In the genomic region with DNA sequence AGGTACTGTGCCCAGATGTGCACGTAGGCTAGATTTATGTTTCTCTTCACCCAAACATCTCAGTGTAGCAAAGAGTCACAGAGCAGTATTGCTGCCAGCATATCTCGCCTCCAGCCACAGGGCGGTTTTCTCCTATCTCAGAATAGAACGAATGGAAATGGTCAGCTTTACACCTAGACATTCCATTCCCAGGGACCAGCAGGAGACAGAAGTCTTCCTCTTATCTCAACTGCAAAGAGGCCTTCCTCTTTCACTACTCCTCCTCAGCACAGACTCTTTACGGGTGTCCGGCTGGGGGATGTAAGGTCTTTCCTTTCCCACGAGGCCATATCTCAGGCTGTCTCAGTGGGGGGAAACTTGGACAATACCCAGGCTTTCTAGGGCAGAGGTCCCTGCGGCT, we compare ENCODE assay signal across 8 cellular contexts. TPM values are rescaled to one million over a fixed set of nuclear protein-coding genes. Genes with fewer than 3 reads are reported as not detected.
DNase-seq lines count a peak whose midpoint lies in the region; ATAC-seq, FAIRE-seq and TF ChIP-seq lines count a peak whose summit lies in the region.
"Not testable (repeated sequence)": the region's sequence is repeated elsewhere in the genome, so short reads cannot be mapped to it uniquely, and the experiment has no call there.

No MANE protein-coding gene starts in this region.

- not testable (repeated sequence) for H3K23ac ChIP-seq in mesenchymal stem cell (ENCODE audit: low read length in 2 of 2)

- not testable (repeated sequence) for H3K9me2 ChIP-seq in OCI-LY1 (ENCODE audit: low read depth, low read length)

- POLR2A ChIA-PET in activated CD4-positive, alpha-beta T cell treated with anti-CD3 and anti-CD28 coated beads, Interleukin-2, amount 10 ng/mL, durations not matched to agents 7 days and 5 days (lab: Charles Lee); K562 (lab: Yijun Ruan, JAX): not testable (repeated sequence)

- H3K9me1 ChIP-seq in K562 (ENCODE audit: control insufficient read depth, insufficient read depth, low read length) = not testable (repeated sequence)

- not testable (repeated sequence) for TF ChIP-seq POLR2A in K562 (conservative IDR thresholded peaks at IDR 0.05); prostate gland (IDR thresholded peaks at IDR 0.05); upper lobe of left lung (IDR thresholded peaks at IDR 0.05)

- not testable (repeated sequence) for H3K18ac ChIP-seq in mesenchymal stem cell (ENCODE audit: low read depth in 1 of 2, low read length in 2 of 2)

- TSS peak; percentile 63 for BruUV-seq in K562 (replicated peaks; lab: Mats Ljungman, UMichigan)

- peaks cover 45% of the 10 kb centered on the region for H3K36me3 Mint-ChIP-seq in activated CD4-positive, alpha-beta T cell treated with anti-CD3 and anti-CD28 coated beads, Interleukin-2, amount 10 ng/mL, durations not matched to agents 7 days and 5 days (ENCODE audit: low read depth)

- H3K9me3 Mint-ChIP-seq in activated CD4-positive, alpha-beta T cell treated with anti-CD3 and anti-CD28 coated beads, Interleukin-2, amount 10 ng/mL, durations not matched to agents 7 days and 5 days = peaks cover 33% of the 10 kb centered on the region

- 19% methylated on average over 8 of the region's 8 CpGs for WGBS in K562 (ENCODE audit: insufficient coverage, low coverage, missing lambda C conversion rate)
- WGBS in mesenchymal stem cell = 12% methylated on average over 6 of the region's 8 CpGs
- WGBS in prostate gland = 37% methylated on average over 8 of the region's 8 CpGs
- 23 to 30% methylated on average over 8 of the region's 8 CpGs for WGBS in upper lobe of left lung, 2 donors

- H3K4me1 ChIP-seq in ES-I3 (ENCODE audit: insufficient read depth, low read length); OCI-LY1 (ENCODE audit: insufficient read depth, low read length, severe bottlenecking); K562 (replicated peaks in 1 of 2; ENCODE audit: control insufficient read depth in 2 of 2, insufficient read depth in 2 of 2, low read length in 2 of 2); mesenchymal stem cell (ENCODE audit: control insufficient read depth, insufficient read depth, low read depth, low read length); prostate gland (replicated peaks): not testable (repeated sequence)
- peaks cover 5 to 17% (median 14%) of the 10 kb centered on the region in 4 donors for H3K4me1 ChIP-seq in upper lobe of left lung

- not testable (repeated sequence) for H3F3A ChIP-seq in OCI-LY1 (ENCODE audit: insufficient read depth, low read length)

- ATAC-seq in K562; upper lobe of left lung (ENCODE audit: low FRiP score in 2 of 2): not testable (repeated sequence)

- not testable (repeated sequence) for H3K4ac ChIP-seq in mesenchymal stem cell (ENCODE audit: low read depth in 1 of 2, low read length in 2 of 2)

- FAIRE-seq in K562 (lab: Jason Lieb, UNC) = not testable (repeated sequence)

- not testable (repeated sequence) for H4K8ac ChIP-seq in mesenchymal stem cell (ENCODE audit: low read length)

- not testable (repeated sequence) for H3K27me3 ChIP-seq in OCI-LY1 (ENCODE audit: insufficient read depth, low read length); K562 (ENCODE audit: control insufficient read depth in 2 of 2, insufficient read depth in 2 of 2, low read length in 2 of 2); mesenchymal stem cell (ENCODE audit: control insufficient read depth in 1 of 2, insufficient read depth in 1 of 2, low read length in 2 of 2); prostate gland (replicated peaks; ENCODE audit: insufficient read depth); upper lobe of left lung

- H2BK12ac ChIP-seq in mesenchymal stem cell (ENCODE audit: low read length in 2 of 2) = not testable (repeated sequence)

- H3K4me1 Mint-ChIP-seq in activated CD4-positive, alpha-beta T cell treated with anti-CD3 and anti-CD28 coated beads, Interleukin-2, amount 10 ng/mL, durations not matched to agents 7 days and 5 days = peaks cover 23% of the 10 kb centered on the region

- H2AK5ac ChIP-seq in mesenchymal stem cell (ENCODE audit: low read length, severe bottlenecking) = not testable (repeated sequence)

- TF ChIP-seq EP300 in K562 (IDR thresholded peaks at IDR 0.05; ENCODE audit: low read length); upper lobe of left lung (IDR thresholded peaks at IDR 0.05): not testable (repeated sequence)

- in situ Hi-C loops in K562 (cut with MboI) = not testable (repeated sequence)

- H4K20me1 ChIP-seq in OCI-LY1 (ENCODE audit: insufficient read depth, low read length); K562 (replicated peaks; ENCODE audit: control insufficient read depth, insufficient read depth, low read length): not testable (repeated sequence)

- not testable (repeated sequence) for H3K9me3 ChIP-seq in ES-I3 (ENCODE audit: control insufficient read depth, insufficient read depth, low read length); OCI-LY1 (ENCODE audit: low read length); K562 (replicated peaks; ENCODE audit: control insufficient read depth, insufficient read depth, low read depth, low read length); mesenchymal stem cell (ENCODE audit: control insufficient read depth, low read length); prostate gland; upper lobe of left lung

- H2AFZ ChIP-seq in OCI-LY1 (ENCODE audit: low read length); K562 (ENCODE audit: low read depth, low read length); mesenchymal stem cell (ENCODE audit: low read depth, low read length): not testable (repeated sequence)

- CTCF ChIA-PET in activated CD4-positive, alpha-beta T cell treated with anti-CD3 and anti-CD28 coated beads, Interleukin-2, amount 10 ng/mL, durations not matched to agents 7 days and 5 days (lab: Charles Lee) = interaction anchor here (0.5 kb wide), 1 partner anchor 1330 kb away, joined by 3 read pairs; no protein-coding TSS in a partner anchor
- CTCF ChIA-PET in K562 (lab: Yijun Ruan, JAX; ENCODE audit: low intra/inter-chr PET ratio) = not testable (repeated sequence)

- TF ChIP-seq RAD21 in K562 (CRISPR knock-in tag; conservative IDR thresholded peaks at IDR 0.05 in 1 of 2, IDR thresholded peaks at IDR 0.05 in 1 of 2) = not testable (repeated sequence)

- H3K27ac Mint-ChIP-seq in activated CD4-positive, alpha-beta T cell treated with anti-CD3 and anti-CD28 coated beads, Interleukin-2, amount 10 ng/mL, durations not matched to agents 7 days and 5 days = peak overlapping the region; percentile 92

- TF ChIP-seq CTCF in OCI-LY1 (IDR thresholded peaks at IDR 0.05; ENCODE audit: low read length); K562 (IDR thresholded peaks at IDR 0.05 in 2 of 3, conservative IDR thresholded peaks at IDR 0.05 in 1 of 3; ENCODE audit: insufficient read depth in 2 of 3, low read depth in 1 of 3, low read length in 3 of 3); fibroblast of the aortic adventitia (IDR thresholded peaks at IDR 0.05; ENCODE audit: insufficient read depth, low read length); prostate gland (IDR thresholded peaks at IDR 0.05); upper lobe of left lung (IDR thresholded peaks at IDR 0.05): not testable (repeated sequence)

- intact Hi-C loops in K562 (cut with micrococcal nuclease); prostate gland (cut with DNase I): not testable (repeated sequence)

- H3K36me3 ChIP-seq in ES-I3 (ENCODE audit: insufficient read depth, low read length); K562 (ENCODE audit: control insufficient read depth, insufficient read depth, low read length); mesenchymal stem cell (ENCODE audit: control insufficient read depth in 1 of 2, insufficient read depth in 2 of 2, low read depth in 1 of 2, low read length in 2 of 2); prostate gland; upper lobe of left lung: not testable (repeated sequence)
- peaks cover 22% of the 10 kb centered on the region for H3K36me3 ChIP-seq in OCI-LY1 (ENCODE audit: insufficient read depth, low read length)

- peak overlapping the region; percentile 65 for H3K4me2 ChIP-seq in OCI-LY1 (ENCODE audit: low read length)
- H3K4me2 ChIP-seq in K562 (ENCODE audit: insufficient read depth, low read length) = peak overlapping the region; percentile 83
- H3K4me2 ChIP-seq in mesenchymal stem cell (ENCODE audit: low read length, poor library complexity, severe bottlenecking) = not testable (repeated sequence)

- H3K27me3 Mint-ChIP-seq in activated CD4-positive, alpha-beta T cell treated with anti-CD3 and anti-CD28 coated beads, Interleukin-2, amount 10 ng/mL, durations not matched to agents 7 days and 5 days = not testable (repeated sequence)

- peaks cover 12% of the 10 kb centered on the region for H3K79me1 ChIP-seq in mesenchymal stem cell (replicated peaks; ENCODE audit: low read length, poor library complexity, severe bottlenecking)

- H2BK15ac ChIP-seq in mesenchymal stem cell (ENCODE audit: low read depth, poor library complexity, severe bottlenecking) = not testable (repeated sequence)

- H2BK120ac ChIP-seq in mesenchymal stem cell (ENCODE audit: low read depth, low read length) = not testable (repeated sequence)

- not testable (repeated sequence) for H3K79me2 ChIP-seq in OCI-LY1 (ENCODE audit: insufficient read depth, low read length); K562 (ENCODE audit: control insufficient read depth, insufficient read depth, low read length)

- H4K91ac ChIP-seq in mesenchymal stem cell (ENCODE audit: low read length) = not testable (repeated sequence)

- H3K4me3 Mint-ChIP-seq in activated CD4-positive, alpha-beta T cell treated with anti-CD3 and anti-CD28 coated beads, Interleukin-2, amount 10 ng/mL, durations not matched to agents 7 days and 5 days = peak overlapping the region; percentile 85

- H3K14ac ChIP-seq in mesenchymal stem cell (ENCODE audit: low read length in 2 of 2) = not testable (repeated sequence)

- H3K9ac ChIP-seq in ES-I3 (ENCODE audit: low read depth, low read length) (peak overlapping the region; percentile 88; the same call in 1 of the 2 replicates), K562 (ENCODE audit: insufficient read depth in 1 of 2, low read depth in 2 of 2, low read length in 2 of 2) (peak overlapping the region in 1 of 2 experiments; percentile 53; a peak in 2 of 4 replicates), mesenchymal stem cell (ENCODE audit: low read length) (peak overlapping the region; percentile 55)
- not testable (repeated sequence) for H3K9ac ChIP-seq in OCI-LY1 (ENCODE audit: low read length)

- not testable (repeated sequence) for H3K27ac ChIP-seq in OCI-LY1 (ENCODE audit: low read depth, low read length, poor library complexity, severe bottlenecking); K562 (ENCODE audit: extremely low read depth, low read depth, low read length); mesenchymal stem cell (ENCODE audit: low read length, poor library complexity, severe bottlenecking)
- H3K27ac ChIP-seq in prostate gland (peak overlapping the region; percentile 93), upper lobe of left lung (peak overlapping the region; percentile 78 to 87 (median 82))

- DNase-seq in activated CD4-positive, alpha-beta T cell treated with anti-CD3 and anti-CD28 coated beads, Interleukin-2, amount 10 ng/mL, durations not matched to agents 7 days and 5 days; fibroblast of the aortic adventitia (ENCODE audit: low read depth); mesenchymal stem cell; prostate gland (ENCODE audit: low spot score); upper lobe of left lung: not testable (repeated sequence)
- DNase-seq in K562 (ENCODE audit: extremely low read depth in 1 of 4, low spot score in 3 of 4) = peak in 1 of 4 experiments; percentile 14

- H2BK5ac ChIP-seq in mesenchymal stem cell (ENCODE audit: low read depth, low read length, poor library complexity, severe bottlenecking) = not testable (repeated sequence)

- H3K4me3 ChIP-seq in OCI-LY1 (ENCODE audit: low read depth, low read length, poor library complexity, severe bottlenecking) (peak overlapping the region; percentile 77), K562 (peak overlapping the region; percentile 75), fibroblast of the aortic adventitia (ENCODE audit: low read depth, low read length) (peak overlapping the region; percentile 78), mesenchymal stem cell (ENCODE audit: insufficient read depth in 1 of 2, low read depth in 1 of 2, low read length in 2 of 2) (peak overlapping the region in 1 of 2 experiments; percentile 92), prostate gland (peak overlapping the region; percentile 62 to 76), upper lobe of left lung (peak overlapping the region in 3 of 4 donors; percentile 72 to 78 (median 74))

RNA-seq across cellular contexts. Expression of gene ZNF813, which starts 1.1 kb away (rescaled TPM):
- total RNA-seq in activated CD4-positive, alpha-beta T cell treated with anti-CD3 and anti-CD28 coated beads, Interleukin-2, amount 10 ng/mL, durations not matched to agents 7 days and 5 days = 1 to 10 TPM; 4.6 to 6.8 TPM
- 5.1 and 19.1 TPM in 2 replicates for total RNA-seq in K562 (2011; cell fraction: chromatin; rRNA removed; ENCODE audit: low replicate concordance)
- 3.2 and 4.2 TPM in 2 replicates for total RNA-seq in K562 (2011; cell fraction: nucleolus; rRNA removed)
- 4.9 and 5.8 TPM in 2 replicates for total RNA-seq in K562 (2011; cell fraction: nucleoplasm; rRNA removed)
- 3.7 and 5.3 TPM in 2 replicates for total RNA-seq in K562 (2014; rRNA removed)
- 8.0 and 10.8 TPM in 2 replicates for total RNA-seq in K562 (2014; rRNA removed; fragmentation: Illumina TruSeq; extraction: Trizol)
- 7.0 and 7.6 TPM in 2 replicates for total RNA-seq in K562 (2015; rRNA removed; fragmentation: Illumina TruSeq; extraction: Trizol)
- total RNA-seq in K562 (2021) = 4.8 and 5.6 TPM in 2 replicates
- 3.3 and 5.5 TPM in 2 replicates for polyA plus RNA-seq in K562 (2011; rRNA removed)
- polyA plus RNA-seq in K562 (2011; cell fraction: cytosol; rRNA removed) = 0.97 and 1.7 TPM in 2 replicates
- 1.9 and 2.1 TPM in 2 replicates for polyA plus RNA-seq in K562 (2011; cell fraction: nucleus; rRNA removed)
- polyA plus RNA-seq in K562 (2012) = 2.9 and 3.3 TPM in 2 replicates
- polyA plus RNA-seq in K562 (2014; fragmentation: Illumina TruSeq; extraction: Trizol) = 4.6 and 5.0 TPM in 2 replicates
- 1 to 10 TPM; 1.3 to 2.7 TPM for polyA plus RNA-seq in K562 (2014; fragmentation: Nextera tagmentation; extraction: Ambion mirVana)
- 2.0 and 2.6 TPM in 2 replicates for polyA plus RNA-seq in K562 (2014; rRNA removed)
- 18.0 and 19.1 TPM in 2 replicates for polyA minus RNA-seq in K562 (2011; rRNA and poly(A)+ RNA removed)
- polyA minus RNA-seq in K562 (2011; cell fraction: cytosol; rRNA and poly(A)+ RNA removed) = 5.2 and 7.7 TPM in 2 replicates
- polyA minus RNA-seq in K562 (2011; cell fraction: nucleus; rRNA and poly(A)+ RNA removed) = 3.2 and 6.2 TPM in 2 replicates
- total RNA-seq in fibroblast of the aortic adventitia (ENCODE audit: low replicate concordance) = 2.5 and 4.0 TPM in 2 replicates
- 1.6 TPM for polyA plus RNA-seq in mesenchymal stem cell (2013, experiment 1 of 2)
- polyA plus RNA-seq in mesenchymal stem cell (2013, experiment 2 of 2) = 1.6 TPM
- 1 to 10 TPM; 6.8 to 9.1 TPM for total RNA-seq in prostate gland
- total RNA-seq in upper lobe of left lung = 1 to 10 TPM; 2.2 to 8.4 (median 3.1) TPM

RNA-seq across cellular contexts. Expression of gene ZNF761, which starts 36.8 kb away (rescaled TPM):
- 10 to 100 TPM; 11.2 to 11.3 TPM for total RNA-seq in activated CD4-positive, alpha-beta T cell treated with anti-CD3 and anti-CD28 coated beads, Interleukin-2, amount 10 ng/mL, durations not matched to agents 7 days and 5 days
- total RNA-seq in K562 (2011; cell fraction: chromatin; rRNA removed; ENCODE audit: low replicate concordance) = 14.6 and 49.9 TPM in 2 replicates
- total RNA-seq in K562 (2011; cell fraction: nucleolus; rRNA removed) = 12.7 and 17.0 TPM in 2 replicates
- total RNA-seq in K562 (2011; cell fraction: nucleoplasm; rRNA removed) = 23.3 and 24.8 TPM in 2 replicates
- total RNA-seq in K562 (2014; rRNA removed) (10.3 and 11.1 TPM in 2 replicates), K562 (2014; rRNA removed; fragmentation: Illumina TruSeq; extraction: Trizol) (19.6 and 19.7 TPM in 2 replicates), K562 (2015; rRNA removed; fragmentation: Illumina TruSeq; extraction: Trizol) (15.1 and 18.1 TPM in 2 replicates), K562 (2021) (11.3 and 11.8 TPM in 2 replicates), fibroblast of the aortic adventitia (ENCODE audit: low replicate concordance) (10.8 and 11.5 TPM in 2 replicates), prostate gland (10 to 100 TPM; 48.3 to 51.7 TPM), upper lobe of left lung (10 to 100 TPM in 2 of 6 donors, 1 to 10 TPM in 4; 5.0 to 26.2 (median 9.5) TPM)
- polyA plus RNA-seq in K562 (2011; rRNA removed) (17.9 and 25.2 TPM in 2 replicates), K562 (2014; fragmentation: Illumina TruSeq; extraction: Trizol) (16.3 and 17.0 TPM in 2 replicates), K562 (2014; fragmentation: Nextera tagmentation; extraction: Ambion mirVana) (10 to 100 TPM; 13.0 to 30.2 TPM), K562 (2014; rRNA removed) (10.3 and 10.5 TPM in 2 replicates)
- 8.1 and 11.7 TPM in 2 replicates for polyA plus RNA-seq in K562 (2011; cell fraction: cytosol; rRNA removed)
- 14.3 and 15.7 TPM in 2 replicates for polyA plus RNA-seq in K562 (2011; cell fraction: nucleus; rRNA removed)
- polyA plus RNA-seq in K562 (2012) = 9.6 and 11.1 TPM in 2 replicates
- polyA minus RNA-seq in K562 (2011; rRNA and poly(A)+ RNA removed) = 29.5 and 29.7 TPM in 2 replicates
- polyA minus RNA-seq in K562 (2011; cell fraction: cytosol; rRNA and poly(A)+ RNA removed) = 9.3 and 9.4 TPM in 2 replicates
- 7.4 and 9.2 TPM in 2 replicates for polyA minus RNA-seq in K562 (2011; cell fraction: nucleus; rRNA and poly(A)+ RNA removed)
- 6.8 TPM for polyA plus RNA-seq in mesenchymal stem cell (2013, experiment 1 of 2)
- 7.3 TPM for polyA plus RNA-seq in mesenchymal stem cell (2013, experiment 2 of 2)
